9 cellular contexts compared by ENCODE assay signal in the genomic region with DNA sequence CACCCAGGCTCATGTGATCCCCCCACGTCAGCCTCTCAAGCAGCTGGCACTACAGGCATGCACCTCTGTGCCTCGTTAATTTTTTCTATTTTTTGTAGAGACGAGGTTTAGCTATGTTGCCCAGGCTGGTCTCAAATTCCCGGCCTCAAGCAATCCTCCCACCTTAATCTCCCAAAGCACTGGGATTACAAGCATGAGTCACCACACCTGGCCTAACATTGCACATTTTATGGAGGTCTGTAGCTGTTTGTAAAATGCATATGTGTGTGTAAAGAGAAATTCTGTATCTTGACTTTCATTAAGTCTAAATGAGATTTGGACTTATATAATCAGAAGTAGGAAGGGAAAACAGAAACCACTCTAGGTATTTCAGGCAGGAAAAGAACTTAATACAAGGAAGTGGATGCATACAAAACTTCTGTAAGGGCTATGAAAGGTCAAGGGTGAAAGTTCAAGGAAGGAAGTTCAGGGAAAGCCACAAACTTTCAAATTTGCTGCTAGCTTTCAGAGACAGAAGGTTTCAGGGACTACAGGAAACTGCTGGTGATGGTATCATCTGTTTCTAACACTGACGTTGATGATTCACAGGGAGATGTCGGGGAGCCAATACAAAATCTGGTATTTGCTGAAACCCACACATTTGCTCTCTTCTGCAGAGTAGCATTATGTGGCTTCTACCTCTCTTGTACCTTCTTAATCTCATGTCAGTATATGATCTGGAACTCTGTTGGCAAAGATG.
DNase-seq lines count a peak whose midpoint lies in the region; ATAC-seq and TF ChIP-seq lines count a peak whose summit lies in the region.
"Had no signal": no experiment of that assay in that cellular context is flagged by ENCODE, and none has a peak within 500 bp of the region (broad histone marks: within the 10 kb centered on the region; RNA-seq: fewer than 3 reads in every experiment).

No MANE protein-coding gene starts in this region.

- H3K27me3 ChIP-seq in suprapubic skin = no peaks in the 10 kb centered on the region

- peaks cover 25% of the 10 kb centered on the region for H3K4me1 ChIP-seq in suprapubic skin

- no peak for TF ChIP-seq POLR2A in suprapubic skin (IDR thresholded peaks at IDR 0.05)

- H3K27ac ChIP-seq in suprapubic skin = no peak overlapping the region

- peak; percentile 69 for ATAC-seq in HG02870 (IDR thresholded peaks at IDR 0.05; ENCODE audit: unreplicated experiment)

- H3K4me3 ChIP-seq in epithelial cell of esophagus (ENCODE audit: low read length) (no peak overlapping the region), suprapubic skin (no peak overlapping the region)
- H3K4me3 ChIP-seq: skin epidermis had no signal

- TF ChIP-seq CTCF in epithelial cell of esophagus (IDR thresholded peaks at IDR 0.05; ENCODE audit: insufficient read depth, low read depth, low read length, missing control alignments) (no peak), suprapubic skin (IDR thresholded peaks at IDR 0.05) (no peak)

- H3K9me3 ChIP-seq in suprapubic skin = no peaks in the 10 kb centered on the region

- no peaks in the 10 kb centered on the region for H3K36me3 ChIP-seq in suprapubic skin

- DNase-seq in activated gamma-delta T cell treated with Interleukin-2 at 50 U/mL for 16 hours (peak; percentile 20), activated gamma-delta T cell (lab: John Stamatoyannopoulos, UW) (no peak), OCI-M1 (lab: John Stamatoyannopoulos, UW) (peak; percentile 30), epithelial cell of esophagus (ENCODE audit: low read depth) (peak; percentile 62), suprapubic skin (ENCODE audit: low spot score in 2 of 2) (no peak), medulla oblongata (ENCODE audit: extremely low spot score) (no peak)
- no peak for DNase-seq in activated effector memory CD4-positive, alpha-beta T cell treated with Interleukin-2 at 50 U/mL for 16 hours

- TF ChIP-seq EP300 in suprapubic skin (IDR thresholded peaks at IDR 0.05) = no peak

- 46% methylated on average over 6 of the region's 6 CpGs for WGBS in suprapubic skin

Comparison
In these comparisons a context has a peak if more than half of its experiments do, and no peak if none do; other contexts are left out.
1. DNase-seq: peak in activated gamma-delta T cell treated with Interleukin-2 at 50 U/mL for 16 hours (single experiment), OCI-M1 (single experiment) and epithelial cell of esophagus (single experiment); none in activated gamma-delta T cell (single experiment), activated effector memory CD4-positive, alpha-beta T cell treated with Interleukin-2 at 50 U/mL for 16 hours (single experiment), suprapubic skin (0 of 2) and medulla oblongata (single experiment).